13 cellular contexts compared by ENCODE assay signal in the genomic region with DNA sequence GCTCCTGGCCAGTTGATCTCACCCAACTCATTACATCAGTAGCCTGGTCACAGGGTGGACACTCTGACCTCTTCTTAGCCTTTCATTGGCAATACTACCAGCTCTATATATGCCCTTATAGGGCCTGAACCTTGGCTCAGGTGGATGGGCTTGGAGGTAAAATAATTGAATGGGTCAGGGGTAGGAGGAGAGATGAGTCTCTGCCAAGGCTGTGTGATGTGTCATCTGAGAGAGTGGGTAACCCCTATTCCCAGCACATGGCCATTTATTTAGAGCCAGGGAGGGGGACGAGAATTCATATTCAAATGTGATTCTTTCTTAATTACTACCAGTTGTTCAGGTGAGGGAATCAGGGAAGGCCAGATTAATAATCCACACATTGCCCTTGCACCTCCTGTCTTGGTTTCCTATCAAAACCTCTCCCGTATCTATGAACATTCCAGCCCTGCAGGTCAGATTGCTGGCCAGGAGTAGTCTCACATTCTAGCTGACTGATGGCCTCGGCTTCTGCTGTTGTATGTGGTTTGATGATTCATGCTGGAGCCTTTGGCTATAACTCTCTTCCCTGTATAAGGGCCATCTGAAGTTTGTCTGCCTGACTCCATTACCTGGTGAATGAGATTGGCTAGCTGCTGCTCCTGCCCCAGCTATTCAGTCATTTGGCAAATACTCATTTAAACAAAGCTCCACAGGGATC. TPM values are rescaled to one million over a fixed set of nuclear protein-coding genes. Genes with fewer than 3 reads are reported as not detected.
DNase-seq lines count a peak whose midpoint lies in the region; ATAC-seq and TF ChIP-seq lines count a peak whose summit lies in the region.
"Had no signal": no experiment of that assay in that cellular context is flagged by ENCODE, and none has a peak within 500 bp of the region (broad histone marks: within the 10 kb centered on the region; RNA-seq: fewer than 3 reads in every experiment).

No MANE protein-coding gene starts in this region.

- WGBS in thyroid gland, 2 donors, result 77 to 85% methylated on average over 3 of the region's 3 CpGs

- H3K36me3 ChIP-seq in thyroid gland, result peaks cover 0 to 6% of the 10 kb centered on the region in 2 donors

- H3K4me1 ChIP-seq in thyroid gland, result no peaks in the 10 kb centered on the region
- H3K4me1 ChIP-seq: BLaER1 had no signal

- POLR2A ChIA-PET in activated CD8-positive, alpha-beta T cell treated with anti-CD3 and anti-CD28 coated beads for 36 hours (lab: Charles Lee), result interaction anchor here (0.7 to 2.0 kb wide), 4 partner anchors 9 to 26 kb away, joined by 3 to 8 read pairs (median 4); a partner anchor contains a TSS
- POLR2A ChIA-PET in activated CD8-positive, alpha-beta T cell treated with anti-CD3 and anti-CD28 coated beads, Interleukin-2, amount 10 ng/mL, durations not matched to agents 7 days and 5 days (lab: Charles Lee), result interaction anchor here (0.9 kb wide), 2 partner anchors 10 to 13 kb away, joined by 4 read pairs; no protein-coding TSS in a partner anchor

- H3K4me1 Mint-ChIP-seq in activated CD8-positive, alpha-beta T cell treated with anti-CD3 and anti-CD28 coated beads for 36 hours (ENCODE audit: low read depth), result no peaks in the 10 kb centered on the region
- H3K4me1 Mint-ChIP-seq in activated CD8-positive, alpha-beta T cell treated with anti-CD3 and anti-CD28 coated beads, Interleukin-2, amount 10 ng/mL, durations not matched to agents 7 days and 5 days (ENCODE audit: low read depth), result no peaks in the 10 kb centered on the region
- H3K4me1 Mint-ChIP-seq in stimulated activated effector memory CD8-positive, alpha-beta T cell treated with anti-CD3 and anti-CD28 coated beads, Interleukin-12 subunit alpha, Interleukin-12 subunit beta, amount 100 ng/mL, for 72 hours, result no peaks in the 10 kb centered on the region
- no peaks in the 10 kb centered on the region for H3K4me1 Mint-ChIP-seq in activated T-helper 1 cell treated with anti-CD3 and anti-CD28 coated beads, Interleukin-12 subunit alpha, Interleukin-12 subunit beta, Interleukin-2, Interleukin-4 antibody, amounts not matched to agents 30 ng/mL and 10 ng/mL and 1 ng/mL, durations not matched to agents 14 hours and 24 hours and 36 hours (ENCODE audit: low read depth)
- H3K4me1 Mint-ChIP-seq: central memory CD8-positive, alpha-beta T cell; nephron had no signal

- no peaks in the 10 kb centered on the region for H3K9me3 ChIP-seq in thyroid gland
- H3K9me3 ChIP-seq: BLaER1 had no signal

- intact Hi-C loops in activated CD8-positive, alpha-beta T cell treated with anti-CD3 and anti-CD28 coated beads for 36 hours (cut with micrococcal nuclease), result no loop called here
- intact Hi-C loops in activated T-helper 1 cell treated with anti-CD3 and anti-CD28 coated beads, Interleukin-12 subunit alpha, Interleukin-12 subunit beta, Interleukin-2, Interleukin-4 antibody, amounts not matched to agents 30 ng/mL and 10 ng/mL and 1 ng/mL, durations not matched to agents 14 hours and 24 hours and 36 hours (cut with micrococcal nuclease), result no loop called here
- intact Hi-C loops in thyroid gland (cut with DNase I), result no loop called here

- no peaks in the 10 kb centered on the region for H3K27me3 ChIP-seq in thyroid gland
- H3K27me3 ChIP-seq: BLaER1 had no signal

- H3K27ac Mint-ChIP-seq in activated CD8-positive, alpha-beta T cell treated with anti-CD3 and anti-CD28 coated beads for 36 hours, result peak overlapping the region; percentile 16
- no peak overlapping the region for H3K27ac Mint-ChIP-seq in activated CD8-positive, alpha-beta T cell treated with anti-CD3 and anti-CD28 coated beads, Interleukin-2, amount 10 ng/mL, durations not matched to agents 7 days and 5 days
- H3K27ac Mint-ChIP-seq in stimulated activated effector memory CD8-positive, alpha-beta T cell treated with anti-CD3 and anti-CD28 coated beads, Interleukin-12 subunit alpha, Interleukin-12 subunit beta, amount 100 ng/mL, for 72 hours, result peak overlapping the region; percentile 77
- no peak overlapping the region for H3K27ac Mint-ChIP-seq in activated T-helper 1 cell treated with anti-CD3 and anti-CD28 coated beads, Interleukin-12 subunit alpha, Interleukin-12 subunit beta, Interleukin-2, Interleukin-4 antibody, amounts not matched to agents 30 ng/mL and 10 ng/mL and 1 ng/mL, durations not matched to agents 14 hours and 24 hours and 36 hours
- H3K27ac Mint-ChIP-seq: nephron had no signal

- TF ChIP-seq POLR2A in thyroid gland (IDR thresholded peaks at IDR 0.05), result no peak

- CTCF ChIA-PET in activated CD8-positive, alpha-beta T cell treated with anti-CD3 and anti-CD28 coated beads for 36 hours (lab: Charles Lee), result interaction anchor here (1.6 kb wide), 1 partner anchor 52 kb away, joined by 5 read pairs; no protein-coding TSS in a partner anchor
- CTCF ChIA-PET in activated CD8-positive, alpha-beta T cell treated with anti-CD3 and anti-CD28 coated beads, Interleukin-2, amount 10 ng/mL, durations not matched to agents 7 days and 5 days (lab: Charles Lee), result no interaction called here

- H3K4me3 ChIP-seq in fibroblast of pulmonary artery (replicated peaks; ENCODE audit: low read depth, low read length), result no peak overlapping the region
- no peak overlapping the region for H3K4me3 ChIP-seq in thyroid gland (replicated peaks in 1 of 3)
- H3K4me3 ChIP-seq: BLaER1 had no signal

- no peak for ATAC-seq in activated CD8-positive, alpha-beta T cell treated with anti-CD3 and anti-CD28 coated beads for 36 hours
- no peak for ATAC-seq in activated CD8-positive, alpha-beta T cell treated with anti-CD3 and anti-CD28 coated beads, Interleukin-2, amount 10 ng/mL, durations not matched to agents 7 days and 5 days
- ATAC-seq in stimulated activated effector memory CD8-positive, alpha-beta T cell treated with anti-CD3 and anti-CD28 coated beads, Interleukin-12 subunit alpha, Interleukin-12 subunit beta, amount 100 ng/mL, for 72 hours, result peak; percentile 33

- no peak for DNase-seq in activated CD8-positive, alpha-beta T cell treated with anti-CD3 and anti-CD28 coated beads for 36 hours
- DNase-seq in activated CD8-positive, alpha-beta T cell treated with anti-CD3 and anti-CD28 coated beads, Interleukin-2, amount 10 ng/mL, durations not matched to agents 7 days and 5 days, result no peak
- DNase-seq in SW 1271 (lab: John Stamatoyannopoulos, UW) (peak; percentile 61 to 86), fibroblast of pulmonary artery (ENCODE audit: low read depth) (peak; percentile 70), superior temporal gyrus (ENCODE audit: extremely low spot score) (no peak), thyroid gland (no peak)
- DNase-seq in stimulated activated effector memory CD8-positive, alpha-beta T cell treated with anti-CD3 and anti-CD28 coated beads, Interleukin-12 subunit alpha, Interleukin-12 subunit beta, amount 100 ng/mL, for 72 hours (ENCODE audit: low spot score in 2 of 2), result no peak
- no peak for DNase-seq in activated T-helper 1 cell treated with anti-CD3 and anti-CD28 coated beads, Interleukin-12 subunit alpha, Interleukin-12 subunit beta, Interleukin-2, Interleukin-4 antibody, amounts not matched to agents 30 ng/mL and 10 ng/mL and 1 ng/mL, durations not matched to agents 14 hours and 24 hours and 36 hours (ENCODE audit: low spot score)
- DNase-seq: hypothalamus, NCI-H187 treated with DMSO at 0.1 percent for 48 hours had no signal

- H3K4me3 Mint-ChIP-seq in activated CD8-positive, alpha-beta T cell treated with anti-CD3 and anti-CD28 coated beads for 36 hours, result no peak overlapping the region
- no peak overlapping the region for H3K4me3 Mint-ChIP-seq in activated CD8-positive, alpha-beta T cell treated with anti-CD3 and anti-CD28 coated beads, Interleukin-2, amount 10 ng/mL, durations not matched to agents 7 days and 5 days
- no peak overlapping the region for H3K4me3 Mint-ChIP-seq in stimulated activated effector memory CD8-positive, alpha-beta T cell treated with anti-CD3 and anti-CD28 coated beads, Interleukin-12 subunit alpha, Interleukin-12 subunit beta, amount 100 ng/mL, for 72 hours
- no peak overlapping the region for H3K4me3 Mint-ChIP-seq in activated T-helper 1 cell treated with anti-CD3 and anti-CD28 coated beads, Interleukin-12 subunit alpha, Interleukin-12 subunit beta, Interleukin-2, Interleukin-4 antibody, amounts not matched to agents 30 ng/mL and 10 ng/mL and 1 ng/mL, durations not matched to agents 14 hours and 24 hours and 36 hours
- H3K4me3 Mint-ChIP-seq: central memory CD8-positive, alpha-beta T cell; nephron had no signal

- peaks cover 9% of the 10 kb centered on the region for H3K36me3 Mint-ChIP-seq in activated CD8-positive, alpha-beta T cell treated with anti-CD3 and anti-CD28 coated beads for 36 hours (ENCODE audit: low read depth)
- peaks cover 20% of the 10 kb centered on the region for H3K36me3 Mint-ChIP-seq in activated CD8-positive, alpha-beta T cell treated with anti-CD3 and anti-CD28 coated beads, Interleukin-2, amount 10 ng/mL, durations not matched to agents 7 days and 5 days (ENCODE audit: low read depth)
- H3K36me3 Mint-ChIP-seq in stimulated activated effector memory CD8-positive, alpha-beta T cell treated with anti-CD3 and anti-CD28 coated beads, Interleukin-12 subunit alpha, Interleukin-12 subunit beta, amount 100 ng/mL, for 72 hours, result peaks cover 45% of the 10 kb centered on the region
- H3K36me3 Mint-ChIP-seq in activated T-helper 1 cell treated with anti-CD3 and anti-CD28 coated beads, Interleukin-12 subunit alpha, Interleukin-12 subunit beta, Interleukin-2, Interleukin-4 antibody, amounts not matched to agents 30 ng/mL and 10 ng/mL and 1 ng/mL, durations not matched to agents 14 hours and 24 hours and 36 hours (ENCODE audit: low read depth), result peaks cover 12% of the 10 kb centered on the region

- H3K27me3 Mint-ChIP-seq in activated CD8-positive, alpha-beta T cell treated with anti-CD3 and anti-CD28 coated beads for 36 hours, result no peaks in the 10 kb centered on the region
- H3K27me3 Mint-ChIP-seq in activated CD8-positive, alpha-beta T cell treated with anti-CD3 and anti-CD28 coated beads, Interleukin-2, amount 10 ng/mL, durations not matched to agents 7 days and 5 days (ENCODE audit: low read depth), result no peaks in the 10 kb centered on the region
- H3K27me3 Mint-ChIP-seq in activated T-helper 1 cell treated with anti-CD3 and anti-CD28 coated beads, Interleukin-12 subunit alpha, Interleukin-12 subunit beta, Interleukin-2, Interleukin-4 antibody, amounts not matched to agents 30 ng/mL and 10 ng/mL and 1 ng/mL, durations not matched to agents 14 hours and 24 hours and 36 hours (ENCODE audit: insufficient read depth), result no peaks in the 10 kb centered on the region
- H3K27me3 Mint-ChIP-seq: central memory CD8-positive, alpha-beta T cell had no signal

- H3K27ac ChIP-seq in thyroid gland, result no peak overlapping the region
- H3K27ac ChIP-seq: BLaER1 had no signal

- TF ChIP-seq CTCF in activated CD8-positive, alpha-beta T cell treated with anti-CD3 and anti-CD28 coated beads for 36 hours (IDR thresholded peaks at IDR 0.05), result no peak
- TF ChIP-seq CTCF in fibroblast of pulmonary artery (IDR thresholded peaks at IDR 0.05; ENCODE audit: low read length, missing control alignments) (no peak), thyroid gland (IDR thresholded peaks at IDR 0.05) (no peak)

- H3K9me3 Mint-ChIP-seq in activated CD8-positive, alpha-beta T cell treated with anti-CD3 and anti-CD28 coated beads for 36 hours, result no peaks in the 10 kb centered on the region
- no peaks in the 10 kb centered on the region for H3K9me3 Mint-ChIP-seq in activated CD8-positive, alpha-beta T cell treated with anti-CD3 and anti-CD28 coated beads, Interleukin-2, amount 10 ng/mL, durations not matched to agents 7 days and 5 days (ENCODE audit: insufficient read depth)
- H3K9me3 Mint-ChIP-seq in stimulated activated effector memory CD8-positive, alpha-beta T cell treated with anti-CD3 and anti-CD28 coated beads, Interleukin-12 subunit alpha, Interleukin-12 subunit beta, amount 100 ng/mL, for 72 hours, result no peaks in the 10 kb centered on the region
- no peaks in the 10 kb centered on the region for H3K9me3 Mint-ChIP-seq in activated T-helper 1 cell treated with anti-CD3 and anti-CD28 coated beads, Interleukin-12 subunit alpha, Interleukin-12 subunit beta, Interleukin-2, Interleukin-4 antibody, amounts not matched to agents 30 ng/mL and 10 ng/mL and 1 ng/mL, durations not matched to agents 14 hours and 24 hours and 36 hours
- H3K9me3 Mint-ChIP-seq: central memory CD8-positive, alpha-beta T cell; nephron had no signal

RNA-seq across cellular contexts. Expression of a gene that starts 13.4 kb away (rescaled TPM):
- not detected for total RNA-seq in activated CD8-positive, alpha-beta T cell treated with anti-CD3 and anti-CD28 coated beads for 36 hours
- not detected for total RNA-seq in activated CD8-positive, alpha-beta T cell treated with anti-CD3 and anti-CD28 coated beads, Interleukin-2, amount 10 ng/mL, durations not matched to agents 7 days and 5 days
- total RNA-seq in activated T-helper 1 cell treated with anti-CD3 and anti-CD28 coated beads, Interleukin-12 subunit alpha, Interleukin-12 subunit beta, Interleukin-2, Interleukin-4 antibody, amounts not matched to agents 30 ng/mL and 10 ng/mL and 1 ng/mL, durations not matched to agents 14 hours and 24 hours and 36 hours, result not detected in 2 replicates
- not detected for total RNA-seq in thyroid gland

RNA-seq across cellular contexts. Expression of a gene that starts 25.8 kb away (rescaled TPM):
- total RNA-seq in activated CD8-positive, alpha-beta T cell treated with anti-CD3 and anti-CD28 coated beads for 36 hours, result 10 to 100 TPM; 94.3 to 98.0 TPM
- total RNA-seq in activated CD8-positive, alpha-beta T cell treated with anti-CD3 and anti-CD28 coated beads, Interleukin-2, amount 10 ng/mL, durations not matched to agents 7 days and 5 days, result 100 to 1,000 TPM; 114 to 122 TPM
- 132 and 137 TPM in 2 replicates for total RNA-seq in activated T-helper 1 cell treated with anti-CD3 and anti-CD28 coated beads, Interleukin-12 subunit alpha, Interleukin-12 subunit beta, Interleukin-2, Interleukin-4 antibody, amounts not matched to agents 30 ng/mL and 10 ng/mL and 1 ng/mL, durations not matched to agents 14 hours and 24 hours and 36 hours
- 100 to 1,000 TPM; 194 to 419 (median 250) TPM for total RNA-seq in thyroid gland

Comparison
In these comparisons a context has a peak if more than half of its experiments do, and no peak if none do; other contexts are left out.
1. H3K27ac Mint-ChIP-seq: peak in activated CD8-positive, alpha-beta T cell treated with anti-CD3 and anti-CD28 coated beads for 36 hours (single experiment) and stimulated activated effector memory CD8-positive, alpha-beta T cell treated with anti-CD3 and anti-CD28 coated beads, Interleukin-12 subunit alpha, Interleukin-12 subunit beta, amount 100 ng/mL, for 72 hours (single experiment); none in activated CD8-positive, alpha-beta T cell treated with anti-CD3 and anti-CD28 coated beads, Interleukin-2, amount 10 ng/mL, durations not matched to agents 7 days and 5 days (single experiment) and activated T-helper 1 cell treated with anti-CD3 and anti-CD28 coated beads, Interleukin-12 subunit alpha, Interleukin-12 subunit beta, Interleukin-2, Interleukin-4 antibody, amounts not matched to agents 30 ng/mL and 10 ng/mL and 1 ng/mL, durations not matched to agents 14 hours and 24 hours and 36 hours (single experiment).
2. DNase-seq: peak in SW 1271 (2 of 2) and fibroblast of pulmonary artery (single experiment); none in activated CD8-positive, alpha-beta T cell treated with anti-CD3 and anti-CD28 coated beads for 36 hours (single experiment), activated CD8-positive, alpha-beta T cell treated with anti-CD3 and anti-CD28 coated beads, Interleukin-2, amount 10 ng/mL, durations not matched to agents 7 days and 5 days (single experiment), stimulated activated effector memory CD8-positive, alpha-beta T cell treated with anti-CD3 and anti-CD28 coated beads, Interleukin-12 subunit alpha, Interleukin-12 subunit beta, amount 100 ng/mL, for 72 hours (0 of 2), activated T-helper 1 cell treated with anti-CD3 and anti-CD28 coated beads, Interleukin-12 subunit alpha, Interleukin-12 subunit beta, Interleukin-2, Interleukin-4 antibody, amounts not matched to agents 30 ng/mL and 10 ng/mL and 1 ng/mL, durations not matched to agents 14 hours and 24 hours and 36 hours (single experiment), superior temporal gyrus (single experiment) and thyroid gland (0 of 2).